In genomic region chr11:126363706-126364245, GRCh38 we compare ENCODE assay signal across 19 cellular contexts.
DNase-seq lines count a peak whose midpoint lies in the region; ATAC-seq lines count a peak whose summit lies in the region.
"Had no signal": no experiment of that assay in that cellular context is flagged by ENCODE, and none has a peak within 500 bp of the region (broad histone marks: within the 10 kb centered on the region; RNA-seq: fewer than 3 reads in every experiment).

No MANE protein-coding gene starts in this region.

- no peak for ATAC-seq in GM18858 (IDR thresholded peaks at IDR 0.05; ENCODE audit: unreplicated experiment)
- ATAC-seq in GM19035 (IDR thresholded peaks at IDR 0.05; ENCODE audit: unreplicated experiment) = no peak
- ATAC-seq: activated T-cell treated with anti-CD3 and anti-CD28 coated beads, Interleukin-2, amount 50 U/mL, for 72 hours; esophagus mucosa; naive thymus-derived CD4-positive, alpha-beta T cell; Panc1 had no signal

- peak overlapping the region; percentile 86 for H3K27ac ChIP-seq in caudate nucleus (ENCODE audit: low read depth, low read length)
- H3K27ac ChIP-seq: GM23248 had no signal

- H3K9ac ChIP-seq in iPS-15b (ENCODE audit: low read depth, low read length) = peak overlapping the region; percentile 12
- H3K9ac ChIP-seq: GM23248 had no signal

- H3K27me3 ChIP-seq in iPS-15b (ENCODE audit: control insufficient read depth, insufficient read depth, low read length) = no peaks in the 10 kb centered on the region

- DNase-seq in C1 segment of cervical spinal cord (lab: John Stamatoyannopoulos, UW) (peak in 11 of 14 donors; percentile 40 to 77 (median 63)), caudate nucleus (lab: John Stamatoyannopoulos, UW) (peak in 56 of 61 donors; percentile 16 to 89 (median 72)), pons (ENCODE audit: low spot score) (peak; percentile 95), iPS-NIHi7 (ENCODE audit: extremely low spot score) (no peak), NCI-H1105 treated with DMSO at 0.1 percent for 48 hours (lab: John Stamatoyannopoulos, UW) (no peak)
- DNase-seq: activated CD4-positive, alpha-beta T cell treated with anti-CD3 and anti-CD28 coated beads, Interleukin-2, amount 50 U/mL, for 4 hours; activated T-cell treated with anti-CD3 and anti-CD28 coated beads, Interleukin-2, amount 50 U/mL, for 72 hours; CD8-positive, alpha-beta memory T cell; cortex of kidney; GM23248; naive thymus-derived CD4-positive, alpha-beta T cell; NCI-H1694; NCI-H69; stimulated activated CD4-positive, alpha-beta T cell treated with anti-CD3 and anti-CD28 coated beads, Interleukin-4, amount 100 ng/mL, for 4 hours had no signal

- H3K9me3 ChIP-seq in iPS-15b (ENCODE audit: control insufficient read depth, insufficient read depth, low read length) = no peaks in the 10 kb centered on the region

- H3K4me3 ChIP-seq in iPS-15b (ENCODE audit: low read depth, low read length) = no peak overlapping the region
- H3K4me3 ChIP-seq: GM23248 had no signal

- peaks cover 4% of the 10 kb centered on the region for H3K4me1 ChIP-seq in iPS-15b (ENCODE audit: control insufficient read depth, insufficient read depth, low read length)

- peaks cover under 1% of the 10 kb centered on the region for H3K36me3 ChIP-seq in iPS-15b (ENCODE audit: control insufficient read depth, insufficient read depth, low read length)

Comparison
In these comparisons a context has a peak if more than half of its experiments do, and no peak if none do; other contexts are left out.
1. DNase-seq: peak in C1 segment of cervical spinal cord (11 of 14), caudate nucleus (56 of 61) and pons (single experiment); none in iPS-NIHi7 (single experiment) and NCI-H1105 treated with DMSO at 0.1 percent for 48 hours (single experiment).